In the genomic region with DNA sequence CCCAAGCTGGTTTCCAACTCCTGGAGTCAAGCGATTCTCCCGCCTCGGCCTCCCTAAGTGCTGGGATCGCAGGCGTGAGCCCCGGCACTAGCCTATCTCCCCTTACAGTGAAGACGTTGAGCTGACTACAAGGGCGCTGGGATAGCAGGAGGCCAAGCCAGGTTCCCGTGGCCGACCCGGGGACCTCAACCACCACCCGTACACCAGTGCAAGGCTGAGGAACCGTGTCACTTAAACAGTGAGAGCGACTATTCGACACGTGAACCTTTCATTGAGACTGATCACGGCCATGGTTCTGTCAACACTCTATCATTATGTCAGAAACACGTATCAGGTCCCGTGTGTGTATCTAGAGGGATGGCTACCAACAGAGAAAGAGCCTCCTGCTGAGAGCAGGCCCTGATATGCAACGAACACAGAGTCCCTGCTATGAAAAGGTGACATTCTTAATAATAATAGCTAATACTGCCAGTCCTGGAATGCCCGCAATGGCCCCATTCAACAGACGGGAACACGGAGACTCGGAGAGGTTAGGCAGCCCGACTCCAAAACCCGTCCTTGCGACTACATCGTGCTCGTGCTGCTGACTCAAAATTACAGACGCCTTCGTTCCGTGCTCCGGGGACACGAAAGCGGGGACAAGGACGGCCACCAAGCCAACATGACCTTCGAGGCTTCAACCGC, we compare ENCODE assay signal across 8 cellular contexts.
A peak's percentile ranks its signal among the peaks of the same experiment; 100 is the strongest.
DNase-seq lines count a peak whose midpoint lies in the region; ATAC-seq and TF ChIP-seq lines count a peak whose summit lies in the region.

No MANE protein-coding gene starts in this region.

- H3K27me3 ChIP-seq in SU-DHL-6 (ENCODE audit: low read length) (no peaks in the 10 kb centered on the region), mucosa of stomach (ENCODE audit: control insufficient read depth, insufficient read depth, low read length) (no peaks in the 10 kb centered on the region)
- H3K27me3 ChIP-seq in effector memory CD4-positive, alpha-beta T cell (replicated peaks; ENCODE audit: control insufficient read depth, insufficient read depth, low read length, poor library complexity, severe bottlenecking) = no peaks in the 10 kb centered on the region

- H3K4me1 ChIP-seq in effector memory CD4-positive, alpha-beta T cell (ENCODE audit: control insufficient read depth, insufficient read depth, low read length, poor library complexity, severe bottlenecking) = peaks cover 21% of the 10 kb centered on the region
- H3K4me1 ChIP-seq in mucosa of stomach (ENCODE audit: control insufficient read depth, insufficient read depth, low read length) = peaks cover 48% of the 10 kb centered on the region

- TF ChIP-seq CTCF in C4-2B (conservative IDR thresholded peaks at IDR 0.05) (no peak), SU-DHL-6 (IDR thresholded peaks at IDR 0.05; ENCODE audit: insufficient read depth, low read length, poor library complexity, severe bottlenecking) (no peak)

- H3K9ac ChIP-seq in SU-DHL-6 (ENCODE audit: low read length) = peak overlapping the region; percentile 81
- peak overlapping the region; percentile 94 for H3K9ac ChIP-seq in mucosa of stomach (ENCODE audit: low read length)

- peak overlapping the region; percentile 59 for H3K4me2 ChIP-seq in SU-DHL-6 (ENCODE audit: low read depth, low read length, poor library complexity, severe bottlenecking)

- H3K79me2 ChIP-seq in SU-DHL-6 (ENCODE audit: insufficient read depth, low read length) = peaks cover 54% of the 10 kb centered on the region

- no peaks in the 10 kb centered on the region for H3K9me3 ChIP-seq in SU-DHL-6 (ENCODE audit: insufficient read depth, low read length)
- no peaks in the 10 kb centered on the region for H3K9me3 ChIP-seq in effector memory CD4-positive, alpha-beta T cell (ENCODE audit: control insufficient read depth, low read length)
- no peaks in the 10 kb centered on the region for H3K9me3 ChIP-seq in mucosa of stomach (ENCODE audit: control insufficient read depth, low read length)

- DNase-seq in HCEC 1CT (peak; percentile 4), HuH-7.5 (ENCODE audit: low spot score) (no peak), NCI-H1436 treated with DMSO at 0.1 percent for 48 hours (lab: John Stamatoyannopoulos, UW) (no peak)
- no peak for DNase-seq in effector memory CD4-positive, alpha-beta T cell

- H3K4me3 ChIP-seq in SU-DHL-6 (ENCODE audit: insufficient read depth, low read length, poor library complexity, severe bottlenecking) (peak overlapping the region; percentile 61), mucosa of stomach (ENCODE audit: low read length) (peak overlapping the region; percentile 92)
- peak overlapping the region; percentile 76 for H3K4me3 ChIP-seq in effector memory CD4-positive, alpha-beta T cell (ENCODE audit: insufficient read depth, low read depth, low read length, poor library complexity, severe bottlenecking)

- H4K20me1 ChIP-seq in SU-DHL-6 (ENCODE audit: low read depth, low read length) = 0 out of 2 replicates have a peak, but pooled peaks cover 3% of the 10 kb centered on the region

- H3K36me3 ChIP-seq in SU-DHL-6 (ENCODE audit: low read length) (no peaks in the 10 kb centered on the region; the same call in 1 of the 2 replicates), mucosa of stomach (ENCODE audit: control insufficient read depth, insufficient read depth, low read length) (no peaks in the 10 kb centered on the region)
- no peaks in the 10 kb centered on the region for H3K36me3 ChIP-seq in effector memory CD4-positive, alpha-beta T cell (ENCODE audit: control insufficient read depth, insufficient read depth, low read length)

- no peaks in the 10 kb centered on the region for H3K9me2 ChIP-seq in SU-DHL-6 (replicated peaks; ENCODE audit: insufficient read depth, low read length)

- H3F3A ChIP-seq in SU-DHL-6 (ENCODE audit: insufficient read depth) = no peaks in the 10 kb centered on the region

- ATAC-seq in HG03565 (IDR thresholded peaks at IDR 0.05; ENCODE audit: unreplicated experiment) = no peak

- peak overlapping the region; percentile 98 for H3K27ac ChIP-seq in C4-2B
- H3K27ac ChIP-seq in SU-DHL-6 (ENCODE audit: low read depth, low read length) = peak overlapping the region; percentile 74
- H3K27ac ChIP-seq in effector memory CD4-positive, alpha-beta T cell (ENCODE audit: insufficient read depth, low read length, poor library complexity, severe bottlenecking) = peak overlapping the region; percentile 93

- H2AFZ ChIP-seq in SU-DHL-6 (ENCODE audit: low read depth, low read length, severe bottlenecking) = peak overlapping the region; percentile 42
